In genomic region chr3:94928921-94929320, GRCh38 we compare ENCODE assay signal across 12 cellular contexts.
A peak's percentile ranks its signal among the peaks of the same experiment; 100 is the strongest.
DNase-seq lines count a peak whose midpoint lies in the region; ATAC-seq and TF ChIP-seq lines count a peak whose summit lies in the region.
"Had no signal": no experiment of that assay in that cellular context is flagged by ENCODE, and none has a peak within 500 bp of the region (broad histone marks: within the 10 kb centered on the region; RNA-seq: fewer than 3 reads in every experiment).

No MANE protein-coding gene starts in this region.

- POLR2A ChIA-PET in Panc1 (lab: Charles Lee) = interaction anchor here (0.6 kb wide), 1 partner anchor 824 kb away, joined by 3 read pairs; no protein-coding TSS in a partner anchor

- peak; percentile 21 for ATAC-seq in Right ventricle myocardium superior (ENCODE audit: poor library complexity)
- ATAC-seq in left cardiac atrium = no peak
- no peak for ATAC-seq in Panc1
- no peak for ATAC-seq in GM21390 (IDR thresholded peaks at IDR 0.05; ENCODE audit: unreplicated experiment)
- ATAC-seq in GM19324 (IDR thresholded peaks at IDR 0.05; ENCODE audit: low FRiP score, unreplicated experiment) = no peak

- H3K4me3 ChIP-seq in Panc1 (ENCODE audit: low read depth in 2 of 2, low read length in 2 of 2) (no peak overlapping the region), choroid plexus epithelial cell (ENCODE audit: low read depth, low read length) (no peak overlapping the region), ovary (no peak overlapping the region), uterus (no peak overlapping the region)

- TF ChIP-seq POLR2A in ovary (IDR thresholded peaks at IDR 0.05) = no peak
- no peak for TF ChIP-seq POLR2A in uterus (IDR thresholded peaks at IDR 0.05)

- in situ Hi-C loops in Panc1 (cut with HindIII; ENCODE audit: low pct_unique_long_range_greater_than_20kb, low sequenced_read_pairs) = no loop called here

- peak overlapping the region; percentile 67; the same call in 1 of the 2 replicates for H3K27ac ChIP-seq in Panc1 (ENCODE audit: low read length)
- H3K27ac ChIP-seq in ovary = no peak overlapping the region
- H3K27ac ChIP-seq in uterus = no peak overlapping the region
- H3K27ac ChIP-seq: C4-2B had no signal

- DNase-seq in Right ventricle myocardium superior (no peak), left cardiac atrium (no peak), Panc1 (ENCODE audit: low read depth, low spot score) (peak; percentile 35), choroid plexus epithelial cell (ENCODE audit: low read depth) (peak; percentile 64), ovary (no peak), uterus (no peak)
- DNase-seq: endodermal cell, kidney, NCI-H187 had no signal

- WGBS in ovary, 3 donors = 81 to 92% (median 83%) methylated on average over 4 of the region's 4 CpGs

- H3K9me3 ChIP-seq in Panc1 (ENCODE audit: control insufficient read depth, insufficient read depth, low read depth, low read length) (no peaks in the 10 kb centered on the region; the same call in 1 of the 2 replicates), ovary (no peaks in the 10 kb centered on the region), uterus (no peaks in the 10 kb centered on the region)

- no TSS peak for BruUV-seq in Panc1 (replicated peaks; lab: Mats Ljungman, UMichigan)

- TF ChIP-seq EP300 in ovary (IDR thresholded peaks at IDR 0.05) = no peak

- no peaks in the 10 kb centered on the region for H3K4me1 ChIP-seq in Panc1 (ENCODE audit: control insufficient read depth, insufficient read depth, low read length)
- H3K4me1 ChIP-seq in ovary (ENCODE audit: insufficient read depth) = no peaks in the 10 kb centered on the region
- no peaks in the 10 kb centered on the region for H3K4me1 ChIP-seq in uterus

- intact Hi-C loops in Right ventricle myocardium superior (cut with DNase I) = no loop called here
- intact Hi-C loops in left cardiac atrium (cut with DNase I) = no loop called here
- intact Hi-C loops in Panc1 (cut with micrococcal nuclease; ENCODE audit: unreplicated experiment) = no loop called here
- intact Hi-C loops in ovary (cut with DNase I) = no loop called here
- intact Hi-C loops in uterus (cut with DNase I; ENCODE audit: low total_unique reads) = no loop called here

- CTCF ChIA-PET in Panc1 (lab: Charles Lee) = no interaction called here

- H3K36me3 ChIP-seq in Panc1 (ENCODE audit: control insufficient read depth, insufficient read depth, low read length) (no peaks in the 10 kb centered on the region), ovary (no peaks in the 10 kb centered on the region), uterus (no peaks in the 10 kb centered on the region)

- TF ChIP-seq CTCF in Panc1 (IDR thresholded peaks at IDR 0.05) (no peak), choroid plexus epithelial cell (conservative IDR thresholded peaks at IDR 0.05; ENCODE audit: low read depth, low read length) (no peak), ovary (IDR thresholded peaks at IDR 0.05) (no peak), uterus (IDR thresholded peaks at IDR 0.05) (no peak)

- H3K27me3 ChIP-seq in Panc1 (ENCODE audit: control insufficient read depth, insufficient read depth, low read length) (no peaks in the 10 kb centered on the region), ovary (no peaks in the 10 kb centered on the region), uterus (no peaks in the 10 kb centered on the region)

Comparison
In these comparisons a context has a peak if more than half of its experiments do, and no peak if none do; other contexts are left out.
1. DNase-seq: peak in Panc1 (single experiment) and choroid plexus epithelial cell (single experiment); none in Right ventricle myocardium superior (single experiment), left cardiac atrium (single experiment), ovary (0 of 5) and uterus (0 of 2).